ENCODE assay signal across 9 cellular contexts in the genomic region with DNA sequence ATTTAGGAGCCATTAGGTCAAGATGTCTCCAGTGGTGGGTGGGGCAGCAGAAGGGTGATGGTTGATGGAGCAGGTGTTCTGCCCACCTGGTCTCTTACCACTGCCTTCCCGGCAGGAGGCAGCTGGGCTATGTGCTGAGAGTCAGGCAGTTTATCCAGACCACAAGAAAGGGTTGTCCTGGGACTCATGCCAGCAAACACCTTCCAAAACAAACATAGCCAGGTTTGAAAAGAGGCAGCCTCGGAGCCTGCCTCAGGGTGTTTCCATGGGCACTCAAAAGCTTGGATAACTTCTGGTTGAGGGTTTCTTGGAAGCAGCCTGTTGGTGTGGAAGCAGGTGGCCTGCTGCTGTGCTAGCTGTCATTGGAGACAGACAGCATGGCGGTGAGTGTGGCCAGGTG.
A peak's percentile ranks its signal among the peaks of the same experiment; 100 is the strongest.
DNase-seq lines count a peak whose midpoint lies in the region; ATAC-seq, FAIRE-seq and TF ChIP-seq lines count a peak whose summit lies in the region.
"Had no signal": no experiment of that assay in that cellular context is flagged by ENCODE, and none has a peak within 500 bp of the region (broad histone marks: within the 10 kb centered on the region; RNA-seq: fewer than 3 reads in every experiment).

No MANE protein-coding gene starts in this region.

- no peaks in the 10 kb centered on the region for H3K9me3 ChIP-seq in right lobe of liver
- peaks cover 84% of the 10 kb centered on the region for H3K9me3 ChIP-seq in HepG2 (ENCODE audit: low read length)
- H3K9me3 ChIP-seq in kidney (ENCODE audit: control insufficient read depth in 1 of 2, low read length in 2 of 2): no peaks in the 10 kb centered on the region
- H3K9me3 ChIP-seq: psoas muscle had no signal

- no peak for TF ChIP-seq CTCF in right lobe of liver (IDR thresholded peaks at IDR 0.05)
- no peak for TF ChIP-seq CTCF in HepG2 (CRISPR knock-in tag; IDR thresholded peaks at IDR 0.05)
- TF ChIP-seq CTCF in kidney (IDR thresholded peaks at IDR 0.05; ENCODE audit: borderline replicate concordance, extremely low read depth, insufficient read depth): no peak
- TF ChIP-seq CTCF in natural killer cell (IDR thresholded peaks at IDR 0.05): no peak

- H3K27ac ChIP-seq in right lobe of liver (no peak overlapping the region), HepG2 (ENCODE audit: extremely low read length, insufficient read depth, low read length) (no peak overlapping the region), kidney (ENCODE audit: low read depth in 2 of 2, low read length in 2 of 2) (peak overlapping the region in 1 of 2 donors; percentile 36)
- H3K27ac ChIP-seq: psoas muscle had no signal

- intact Hi-C loops in right lobe of liver (cut with DNase I) (no loop called here), HepG2 (cut with micrococcal nuclease; ENCODE audit: unreplicated experiment) (no loop called here), kidney (cut with DNase I) (no loop called here), natural killer cell (cut with micrococcal nuclease) (no loop called here), posterior vena cava (cut with DNase I) (loop anchor here in 1 of 2 donors (10.0 kb wide), 1 partner anchor 260 kb away; no protein-coding TSS in a partner anchor)

- no peaks in the 10 kb centered on the region for H3K27me3 Mint-ChIP-seq in natural killer cell (ENCODE audit: low read depth in 2 of 2)

- H3K4me1 ChIP-seq in right lobe of liver (no peaks in the 10 kb centered on the region), HepG2 (ENCODE audit: insufficient read depth, low read length) (no peaks in the 10 kb centered on the region), kidney (ENCODE audit: control insufficient read depth in 1 of 2, insufficient read depth in 1 of 2, low read depth in 1 of 2, low read length in 2 of 2) (peaks cover 0 to 2% of the 10 kb centered on the region in 2 donors)
- H3K4me1 ChIP-seq: psoas muscle had no signal

- TF ChIP-seq POLR2A in right lobe of liver (IDR thresholded peaks at IDR 0.05): no peak
- TF ChIP-seq POLR2A in HepG2 (IDR thresholded peaks at IDR 0.05; ENCODE audit: insufficient read depth in 1 of 2, low read depth in 2 of 2, low read length in 2 of 2): no peak

- H3K27me3 ChIP-seq in right lobe of liver (no peaks in the 10 kb centered on the region), HepG2 (ENCODE audit: control insufficient read depth in 1 of 2, insufficient read depth in 2 of 2, low read length in 2 of 2) (no peaks in the 10 kb centered on the region)

- H3K4me3 ChIP-seq in right lobe of liver: no peak overlapping the region
- no peak overlapping the region for H3K4me3 ChIP-seq in HepG2 (replicated peaks in 1 of 3; ENCODE audit: insufficient read depth in 1 of 3, low read depth in 2 of 3, low read length in 3 of 3)
- no peak overlapping the region for H3K4me3 ChIP-seq in kidney (ENCODE audit: low read length in 2 of 2)
- H3K4me3 ChIP-seq: psoas muscle had no signal

- WGBS in right lobe of liver (ENCODE audit: insufficient coverage, low coverage, low lambda C conversion rate, missing lambda C conversion rate): 25% methylated on average over 2 of the region's 3 CpGs
- 20% methylated on average over 2 of the region's 3 CpGs for WGBS in HepG2 (ENCODE audit: low lambda C conversion rate)

- no peak for TF ChIP-seq RAD21 in HepG2 (CRISPR knock-in tag; IDR thresholded peaks at IDR 0.05)

- H4K20me1 ChIP-seq in HepG2 (ENCODE audit: insufficient read depth, low read length): no peaks in the 10 kb centered on the region

- no peak overlapping the region for H3K27ac Mint-ChIP-seq in natural killer cell

- no peak overlapping the region for H2AFZ ChIP-seq in HepG2 (ENCODE audit: low read length)

- DNase-seq in right lobe of liver (no peak), HepG2 (ENCODE audit: low spot score) (no peak), RPMI8226 (peak; percentile 93), kidney (peak; percentile 89), natural killer cell (no peak), posterior vena cava (ENCODE audit: low spot score) (no peak)
- DNase-seq in stimulated activated naive CD4-positive, alpha-beta T cell treated with Interleukin-2 at 50 U/mL for 16 hours (lab: John Stamatoyannopoulos, UW): no peak
- DNase-seq: psoas muscle had no signal

- CTCF ChIA-PET in HepG2 (lab: Yijun Ruan, JAX; ENCODE audit: low intra/inter-chr PET ratio, low total read pairs): no interaction called here

- H3K36me3 ChIP-seq in right lobe of liver (no peaks in the 10 kb centered on the region), HepG2 (replicated peaks in 1 of 2; ENCODE audit: control insufficient read depth in 1 of 2, insufficient read depth in 2 of 2, low read length in 2 of 2) (no peaks in the 10 kb centered on the region), kidney (ENCODE audit: control insufficient read depth in 1 of 2, insufficient read depth in 2 of 2, low read length in 2 of 2) (no peaks in the 10 kb centered on the region)

- POLR2A ChIA-PET in HepG2 (lab: Yijun Ruan, JAX): no interaction called here

- no peak for TF ChIP-seq EP300 in HepG2 (IDR thresholded peaks at IDR 0.05; ENCODE audit: low read depth in 2 of 2, low read length in 2 of 2)
- TF ChIP-seq EP300 in HepG2 (CRISPR knock-in tag; IDR thresholded peaks at IDR 0.05; ENCODE audit: borderline replicate concordance): no peak

- FAIRE-seq in HepG2 (lab: Jason Lieb, UNC): no peak
- FAIRE-seq in kidney (lab: Jason Lieb, UNC): no peak

- peak in 3 of 4 donors; percentile 47 to 63 (median 51) for ATAC-seq in right lobe of liver
- no peak for ATAC-seq in HepG2
- no peak for ATAC-seq in natural killer cell
- no peak for ATAC-seq in HG02870 (IDR thresholded peaks at IDR 0.05; ENCODE audit: unreplicated experiment)

- no peaks in the 10 kb centered on the region for H3K4me1 Mint-ChIP-seq in natural killer cell

- H3K4me2 ChIP-seq in HepG2 (ENCODE audit: low read depth, low read length): no peak overlapping the region

- H3K9ac ChIP-seq in HepG2 (ENCODE audit: insufficient read depth, low read depth, low read length) (no peak overlapping the region), kidney (ENCODE audit: low read length in 2 of 2) (no peak overlapping the region)

- H3K4me3 Mint-ChIP-seq in natural killer cell: no peak overlapping the region

- peaks cover 0 to 5% of the 10 kb centered on the region in 2 donors for H3K9me3 Mint-ChIP-seq in natural killer cell

- H3K79me2 ChIP-seq in HepG2 (ENCODE audit: insufficient read depth, low read length): no peaks in the 10 kb centered on the region

- no peaks in the 10 kb centered on the region for H3K36me3 Mint-ChIP-seq in natural killer cell

- in situ Hi-C loops in HepG2 (cut with HindIII; ENCODE audit: extremely low pct_ligation_motif_present, low pct_unique_long_range_greater_than_20kb): no loop called here

- BruUV-seq in HepG2 (replicated peaks; lab: Mats Ljungman, UMichigan): no TSS peak

TF ChIP-seq in HepG2, 621 proteins besides CTCF, POLR2A, EP300 and RAD21:
- no peak for TF ChIP-seq PHF21A (CRISPR knock-in tag; IDR thresholded peaks at IDR 0.05)
- TF ChIP-seq, protein P1, sequence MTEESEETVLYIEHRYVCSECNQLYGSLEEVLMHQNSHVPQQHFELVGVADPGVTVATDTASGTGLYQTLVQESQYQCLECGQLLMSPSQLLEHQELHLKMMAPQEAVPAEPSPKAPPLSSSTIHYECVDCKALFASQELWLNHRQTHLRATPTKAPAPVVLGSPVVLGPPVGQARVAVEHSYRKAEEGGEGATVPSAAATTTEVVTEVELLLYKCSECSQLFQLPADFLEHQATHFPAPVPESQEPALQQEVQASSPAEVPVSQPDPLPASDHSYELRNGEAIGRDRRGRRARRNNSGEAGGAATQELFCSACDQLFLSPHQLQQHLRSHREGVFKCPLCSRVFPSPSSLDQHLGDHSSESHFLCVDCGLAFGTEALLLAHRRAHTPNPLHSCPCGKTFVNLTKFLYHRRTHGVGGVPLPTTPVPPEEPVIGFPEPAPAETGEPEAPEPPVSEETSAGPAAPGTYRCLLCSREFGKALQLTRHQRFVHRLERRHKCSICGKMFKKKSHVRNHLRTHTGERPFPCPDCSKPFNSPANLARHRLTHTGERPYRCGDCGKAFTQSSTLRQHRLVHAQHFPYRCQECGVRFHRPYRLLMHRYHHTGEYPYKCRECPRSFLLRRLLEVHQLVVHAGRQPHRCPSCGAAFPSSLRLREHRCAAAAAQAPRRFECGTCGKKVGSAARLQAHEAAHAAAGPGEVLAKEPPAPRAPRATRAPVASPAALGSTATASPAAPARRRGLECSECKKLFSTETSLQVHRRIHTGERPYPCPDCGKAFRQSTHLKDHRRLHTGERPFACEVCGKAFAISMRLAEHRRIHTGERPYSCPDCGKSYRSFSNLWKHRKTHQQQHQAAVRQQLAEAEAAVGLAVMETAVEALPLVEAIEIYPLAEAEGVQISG (CRISPR knock-in tag; IDR thresholded peaks at IDR 0.05): no peak
- no peak for TF ChIP-seq ZNF326 (CRISPR knock-in tag; IDR thresholded peaks at IDR 0.05; ENCODE audit: borderline replicate concordance)
- TF ChIP-seq ZNF678 (CRISPR knock-in tag; IDR thresholded peaks at IDR 0.05): no peak

Comparison
In these comparisons a context has a peak if more than half of its experiments do, and no peak if none do; other contexts are left out.
1. ATAC-seq: peak in right lobe of liver (3 of 4); none in HepG2 (single experiment), natural killer cell (0 of 3) and HG02870 (single experiment).
2. DNase-seq: peak in RPMI8226 (single experiment) and kidney (single experiment); none in right lobe of liver (0 of 3), HepG2 (single experiment), natural killer cell (single experiment), posterior vena cava (single experiment) and stimulated activated naive CD4-positive, alpha-beta T cell treated with Interleukin-2 at 50 U/mL for 16 hours (single experiment).